ENCODE assay signal across 1 cellular context in genomic region chr2:9681427-9681817, GRCh38.
TF ChIP-seq lines count a peak whose summit lies in the region.

No MANE protein-coding gene starts in this region.

TF ChIP-seq in SK-N-SH, 30 proteins besides CTCF, POLR2A, EP300 and RAD21 (continued from another document):
- TF ChIP-seq REST (IDR thresholded peaks at IDR 0.05; ENCODE audit: low read depth, low read length) (no peak), PBX3 (IDR thresholded peaks at IDR 0.05) (no peak), FOXM1 (IDR thresholded peaks at IDR 0.05; ENCODE audit: low read depth) (no peak), MXI1 (IDR thresholded peaks at IDR 0.05; ENCODE audit: low read depth, low read length) (no peak), GABPA (IDR thresholded peaks at IDR 0.05; ENCODE audit: low read depth) (no peak), POLR2AphosphoS5 (IDR thresholded peaks at IDR 0.05; ENCODE audit: low read depth, low read length) (no peak), TEAD4 (IDR thresholded peaks at IDR 0.05; ENCODE audit: borderline replicate concordance, insufficient read depth) (no peak), NFIC (IDR thresholded peaks at IDR 0.05; ENCODE audit: borderline replicate concordance) (no peak), USF1 (IDR thresholded peaks at IDR 0.05; ENCODE audit: borderline replicate concordance, low read depth) (no peak), RXRA (IDR thresholded peaks at IDR 0.05; ENCODE audit: borderline replicate concordance, low read depth) (no peak), SMC3 (IDR thresholded peaks at IDR 0.05; ENCODE audit: low read depth, low read length) (no peak), USF2 (IDR thresholded peaks at IDR 0.05; ENCODE audit: borderline replicate concordance, low read depth, low read length) (no peak), ELF1 (IDR thresholded peaks at IDR 0.05) (no peak), RFX5 (IDR thresholded peaks at IDR 0.05; ENCODE audit: low read length) (no peak), FOSL2 (IDR thresholded peaks at IDR 0.05; ENCODE audit: borderline replicate concordance, low read depth) (no peak), NRF1 (IDR thresholded peaks at IDR 0.05; ENCODE audit: low read depth, low read length) (no peak), TCF12 (IDR thresholded peaks at IDR 0.05) (no peak), TAF1 (IDR thresholded peaks at IDR 0.05; ENCODE audit: borderline replicate concordance, low read depth, low read length) (no peak)
